11 cellular contexts compared by ENCODE assay signal in the genomic region with DNA sequence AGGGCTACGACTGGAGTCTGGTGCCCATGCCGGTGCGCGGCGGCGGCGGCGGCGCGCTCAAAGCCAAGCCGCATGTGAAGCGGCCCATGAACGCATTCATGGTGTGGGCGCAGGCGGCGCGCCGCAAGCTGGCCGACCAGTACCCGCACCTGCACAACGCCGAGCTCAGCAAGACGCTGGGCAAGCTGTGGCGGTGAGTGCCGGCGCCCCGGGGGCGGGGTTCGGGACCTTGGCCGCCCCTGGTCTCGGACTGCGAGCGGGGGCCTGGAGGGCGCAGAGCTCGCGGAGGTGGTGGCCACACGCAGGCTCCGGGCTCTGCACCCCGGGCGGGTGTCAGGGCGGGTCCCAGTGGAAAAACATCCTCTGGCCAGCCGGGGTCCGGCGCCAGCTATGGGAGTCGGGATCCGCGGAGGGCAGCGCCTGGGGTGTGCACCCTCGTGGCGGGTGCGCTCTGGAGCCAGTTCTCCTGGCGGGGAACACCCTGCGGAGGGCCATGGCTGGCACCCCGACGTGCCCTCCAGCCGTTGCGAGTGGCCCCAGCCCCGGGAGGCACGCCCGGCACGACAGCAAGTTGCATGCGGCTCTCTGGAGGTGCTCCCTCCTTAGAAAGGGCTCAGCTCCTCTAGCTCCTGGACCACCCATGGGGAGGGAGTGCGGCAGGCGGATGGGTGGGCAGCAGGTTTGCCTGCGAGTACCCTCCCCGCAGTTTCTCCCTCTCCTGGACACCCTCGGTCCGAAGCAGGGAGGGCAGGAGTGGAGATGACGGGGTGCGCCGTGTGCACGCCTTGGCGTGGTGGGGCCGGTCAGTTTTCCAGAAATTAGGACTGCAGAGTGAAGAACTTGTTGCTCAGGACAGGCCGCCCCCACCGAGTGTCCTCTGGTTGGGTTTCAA. TPM values are rescaled to one million over a fixed set of nuclear protein-coding genes. Genes with fewer than 3 reads are reported as not detected.
DNase-seq lines count a peak whose midpoint lies in the region; ATAC-seq and TF ChIP-seq lines count a peak whose summit lies in the region.
"Had no signal": no experiment of that assay in that cellular context is flagged by ENCODE, and none has a peak within 500 bp of the region (broad histone marks: within the 10 kb centered on the region; RNA-seq: fewer than 3 reads in every experiment).

No MANE protein-coding gene starts in this region.

- ATAC-seq in activated T-cell treated with anti-CD3 and anti-CD28 coated beads, Interleukin-2, amount 50 U/mL, for 72 hours (replicated peaks in 1 of 2) = peak; percentile 11 to 18
- ATAC-seq in HG02759 (IDR thresholded peaks at IDR 0.05; ENCODE audit: unreplicated experiment) (no peak), HG02884 (IDR thresholded peaks at IDR 0.05; ENCODE audit: unreplicated experiment) (no peak)

- H3K27me3 ChIP-seq in iPS-20b (ENCODE audit: insufficient read depth, low read length) (peaks cover 57% of the 10 kb centered on the region), spleen (replicated peaks in 1 of 7) (peaks cover 0 to 70% (median 29%) of the 10 kb centered on the region in 7 donors)

- H3K9me3 ChIP-seq in iPS-20b (ENCODE audit: insufficient read depth, low read depth, low read length) (no peaks in the 10 kb centered on the region), spleen (no peaks in the 10 kb centered on the region)

- no peaks in the 10 kb centered on the region for H3K36me3 Mint-ChIP-seq in activated T-cell treated with anti-CD3 and anti-CD28 coated beads, Interleukin-2, amount 50 U/mL, for 72 hours (ENCODE audit: insufficient read depth in 2 of 2)

- DNase-seq in NCI-H2196 (lab: John Stamatoyannopoulos, UW; ENCODE audit: unreplicated experiment) = peak; percentile 32
- no peak for DNase-seq in NCI-H2196 treated with DMSO at 0.1 percent for 48 hours (lab: John Stamatoyannopoulos, UW; ENCODE audit: unreplicated experiment)
- peak in 1 of 2 donors; percentile 38 for DNase-seq in activated T-cell treated with anti-CD3 and anti-CD28 coated beads, Interleukin-2, amount 50 U/mL, for 72 hours
- DNase-seq in spleen = no peak
- DNase-seq in islet precursor cell = no peak
- DNase-seq: NCI-H526 had no signal

- H3K27ac Mint-ChIP-seq in activated T-cell treated with anti-CD3 and anti-CD28 coated beads, Interleukin-2, amount 50 U/mL, for 72 hours = no peak overlapping the region

- H3K36me3 ChIP-seq in iPS-20b (ENCODE audit: insufficient read depth, low read depth, low read length) = no peaks in the 10 kb centered on the region
- no peaks in the 10 kb centered on the region for H3K36me3 ChIP-seq in spleen

- H3K27ac ChIP-seq in iPS-20b (ENCODE audit: low read length) (no peak overlapping the region), spleen (no peak overlapping the region)

- no peaks in the 10 kb centered on the region for H3K9me3 Mint-ChIP-seq in activated T-cell treated with anti-CD3 and anti-CD28 coated beads, Interleukin-2, amount 50 U/mL, for 72 hours

- H3K9ac ChIP-seq in iPS-20b (ENCODE audit: low read depth, low read length) = no peak overlapping the region

- H3K4me3 ChIP-seq in iPS-20b (ENCODE audit: low read length) (peak overlapping the region; percentile 49; the same call in 1 of the 2 replicates), spleen (peak overlapping the region; percentile 3 to 76 (median 53))

- peak overlapping the region; percentile 51 to 64 for H3K4me3 Mint-ChIP-seq in activated T-cell treated with anti-CD3 and anti-CD28 coated beads, Interleukin-2, amount 50 U/mL, for 72 hours

- intact Hi-C loops in spleen (cut with DNase I; ENCODE audit: low total_unique reads) = no loop called here

- H3K4me1 Mint-ChIP-seq in activated T-cell treated with anti-CD3 and anti-CD28 coated beads, Interleukin-2, amount 50 U/mL, for 72 hours (ENCODE audit: low read depth) = peaks cover 13% of the 10 kb centered on the region

- no peak for TF ChIP-seq CTCF in spleen (IDR thresholded peaks at IDR 0.05 in 8 of 11, conservative IDR thresholded peaks at IDR 0.05 in 3 of 11)

- WGBS in spleen, 5 donors = 18 to 35% (median 24%) methylated on average over 36 to 76 of the region's 76 CpGs

- no peaks in the 10 kb centered on the region for H3K27me3 Mint-ChIP-seq in activated T-cell treated with anti-CD3 and anti-CD28 coated beads, Interleukin-2, amount 50 U/mL, for 72 hours (ENCODE audit: low read depth)

- H3K4me1 ChIP-seq in iPS-20b (ENCODE audit: insufficient read depth, low read length) (no peaks in the 10 kb centered on the region; the same call in 1 of the 2 replicates), spleen (peaks cover 14 to 49% (median 33%) of the 10 kb centered on the region in 6 donors)

- no peak for TF ChIP-seq POLR2A in spleen (IDR thresholded peaks at IDR 0.05)

RNA-seq across cellular contexts. Expression of a gene that starts 0.8 kb away (rescaled TPM):
- 1 to 10 TPM; 1.8 to 2.1 TPM for total RNA-seq in activated T-cell treated with anti-CD3 and anti-CD28 coated beads, Interleukin-2, amount 50 U/mL, for 72 hours
- total RNA-seq in spleen = 1 to 10 TPM in 6 of 7 donors, under 1 TPM in 1; 0.60 to 2.7 (median 1.6) TPM
- polyA plus RNA-seq in spleen = 1 to 10 TPM; 2.5 to 3.7 (median 2.7) TPM
- total RNA-seq: epithelial cell of proximal tubule had no signal
- polyA plus RNA-seq: AG04450 had no signal

RNA-seq across cellular contexts. Expression of a gene that starts 11.6 kb away (rescaled TPM):
- 10 to 100 TPM; 26.9 to 33.2 TPM for total RNA-seq in activated T-cell treated with anti-CD3 and anti-CD28 coated beads, Interleukin-2, amount 50 U/mL, for 72 hours
- total RNA-seq in spleen = 10 to 100 TPM; 22.5 to 57.6 (median 39.9) TPM
- polyA plus RNA-seq in spleen = 10 to 100 TPM; 10.4 to 22.6 (median 19.8) TPM

Comparison
In these comparisons a context has a peak if more than half of its experiments do, and no peak if none do; other contexts are left out.
1. ATAC-seq: peak in activated T-cell treated with anti-CD3 and anti-CD28 coated beads, Interleukin-2, amount 50 U/mL, for 72 hours (2 of 2); none in HG02759 (single experiment) and HG02884 (single experiment).